Comparison of ENCODE assay signal across 9 cellular contexts in genomic region chr2:15593327-15593705, GRCh38. TPM values are rescaled to one million over a fixed set of nuclear protein-coding genes. Genes with fewer than 3 reads are reported as not detected.
DNase-seq lines count a peak whose midpoint lies in the region; ATAC-seq and TF ChIP-seq lines count a peak whose summit lies in the region.
"Had no signal": no experiment of that assay in that cellular context is flagged by ENCODE, and none has a peak within 500 bp of the region (broad histone marks: within the 10 kb centered on the region; RNA-seq: fewer than 3 reads in every experiment).

No MANE protein-coding gene starts in this region.

- peak overlapping the region; percentile 94 to 96 for H3K27ac Mint-ChIP-seq in effector memory CD8-positive, alpha-beta T cell
- H3K27ac Mint-ChIP-seq in progenitor cell of endocrine pancreas = no peak overlapping the region

- H3K4me3 ChIP-seq in GM12865 (ENCODE audit: low read depth, low read length) (peak overlapping the region; percentile 79), NT2/D1 (ENCODE audit: insufficient read length, low read depth) (peak overlapping the region; percentile 15)

- H3K4me1 ChIP-seq in NT2/D1 (ENCODE audit: insufficient read depth, insufficient read length) = no peaks in the 10 kb centered on the region

- no peak for TF ChIP-seq CTCF in GM12865 (IDR thresholded peaks at IDR 0.05; ENCODE audit: insufficient read depth, low read depth, low read length, missing control alignments)
- no peak for TF ChIP-seq CTCF in progenitor cell of endocrine pancreas (IDR thresholded peaks at IDR 0.05; ENCODE audit: unreplicated experiment)

- H3K27me3 ChIP-seq in NT2/D1 (ENCODE audit: insufficient read depth, insufficient read length) = no peaks in the 10 kb centered on the region

- H3K36me3 ChIP-seq in NT2/D1 (ENCODE audit: insufficient read depth, insufficient read length, low read length) = peaks cover 42% of the 10 kb centered on the region

- DNase-seq in GM12865 (ENCODE audit: low read depth) (no peak), NT2/D1 (ENCODE audit: low read depth, low spot score) (no peak), progenitor cell of endocrine pancreas (ENCODE audit: low spot score, unreplicated experiment) (no peak), posterior cingulate gyrus (no peak)
- DNase-seq in effector memory CD8-positive, alpha-beta T cell = no peak
- no peak for DNase-seq in stimulated activated CD4-positive, alpha-beta T cell treated with anti-CD3 and anti-CD28 coated beads, Interleukin-4, amount 100 ng/mL, for 4 hours
- DNase-seq: NCI-H1105 treated with DMSO at 0.1 percent for 48 hours had no signal

- peak overlapping the region; percentile 89 to 93 for H3K4me3 Mint-ChIP-seq in effector memory CD8-positive, alpha-beta T cell
- peak overlapping the region; percentile 92 for H3K4me3 Mint-ChIP-seq in progenitor cell of endocrine pancreas (ENCODE audit: low read depth)

- H3K27me3 Mint-ChIP-seq in effector memory CD8-positive, alpha-beta T cell = no peaks in the 10 kb centered on the region
- no peaks in the 10 kb centered on the region for H3K27me3 Mint-ChIP-seq in progenitor cell of endocrine pancreas

- peaks cover 12 to 26% of the 10 kb centered on the region in 2 donors for H3K4me1 Mint-ChIP-seq in effector memory CD8-positive, alpha-beta T cell (ENCODE audit: low read depth in 2 of 2)
- H3K4me1 Mint-ChIP-seq in progenitor cell of endocrine pancreas (ENCODE audit: low read depth) = peaks cover 13% of the 10 kb centered on the region

- intact Hi-C loops in posterior cingulate gyrus (cut with DNase I) = no loop called here

- ATAC-seq in effector memory CD8-positive, alpha-beta T cell (replicated peaks) = no peak
- ATAC-seq in GM18498 (IDR thresholded peaks at IDR 0.05; ENCODE audit: unreplicated experiment) = no peak
- ATAC-seq in HG02981 (IDR thresholded peaks at IDR 0.05; ENCODE audit: unreplicated experiment) = no peak

- no peak overlapping the region for H3K9ac ChIP-seq in NT2/D1 (ENCODE audit: insufficient read length, low read depth)

- no peaks in the 10 kb centered on the region for H3K9me3 Mint-ChIP-seq in effector memory CD8-positive, alpha-beta T cell
- H3K9me3 Mint-ChIP-seq in progenitor cell of endocrine pancreas (ENCODE audit: low read depth) = no peaks in the 10 kb centered on the region

- H3K36me3 Mint-ChIP-seq in effector memory CD8-positive, alpha-beta T cell (ENCODE audit: insufficient read depth) = peaks cover 45% of the 10 kb centered on the region
- H3K36me3 Mint-ChIP-seq in progenitor cell of endocrine pancreas (ENCODE audit: insufficient read depth) = peaks cover 21% of the 10 kb centered on the region

- no peaks in the 10 kb centered on the region for H3K9me3 ChIP-seq in NT2/D1 (ENCODE audit: insufficient read depth, low read length)

RNA-seq across cellular contexts. Expression of gene DDX1, which starts 1.6 kb away (rescaled TPM):
- total RNA-seq in progenitor cell of endocrine pancreas = 114 and 115 TPM in 2 replicates

RNA-seq across cellular contexts. Expression of gene NBAS, which starts 32.2 kb away (rescaled TPM):
- 63.0 and 68.0 TPM in 2 replicates for total RNA-seq in progenitor cell of endocrine pancreas
